In genomic region chr12:108802666-108803036, GRCh38 we compare ENCODE assay signal across 11 cellular contexts. TPM values are rescaled to one million over a fixed set of nuclear protein-coding genes. Genes with fewer than 3 reads are reported as not detected.
DNase-seq lines count a peak whose midpoint lies in the region; ATAC-seq, FAIRE-seq and TF ChIP-seq lines count a peak whose summit lies in the region.
"Had no signal": no experiment of that assay in that cellular context is flagged by ENCODE, and none has a peak within 500 bp of the region (broad histone marks: within the 10 kb centered on the region; RNA-seq: fewer than 3 reads in every experiment).

No MANE protein-coding gene starts in this region.

- peak overlapping the region; percentile 68 for H3K4me3 Mint-ChIP-seq in nephron progenitor cell
- no peak overlapping the region for H3K4me3 Mint-ChIP-seq in T-helper 2 cell treated with Interferon-gamma antibody and Interleukin-4, amounts not matched to agents 5 μg/mL and 100 μg/mL, for 36 hours
- H3K4me3 Mint-ChIP-seq: activated CD4-positive, alpha-beta T cell treated with anti-CD3 and anti-CD28 coated beads, Interleukin-2, amount 10 ng/mL, durations not matched to agents 7 days and 5 days had no signal

- intact Hi-C loops in endothelial cell of umbilical vein (cut with micrococcal nuclease): loop anchor here (1.0 kb wide), 11 partner anchors 24 to 291 kb away; partner anchors contain the start of genes ALKBH2 and CORO1C
- intact Hi-C loops in tibial artery (cut with DNase I; ENCODE audit: low total_unique reads): loop anchor here (2.0 to 10.0 kb wide), 4 partner anchors 50 to 238 kb away; partner anchors contain the start of genes CORO1C, ISCU and SART3

- DNase-seq in RWPE2 (ENCODE audit: low spot score) (no peak), endothelial cell of umbilical vein (ENCODE audit: low read depth, low spot score) (peak; percentile 39), nephron progenitor cell (no peak), tibial artery (no peak), NCI-H187 treated with DMSO at 0.1 percent for 48 hours (lab: John Stamatoyannopoulos, UW) (no peak)
- DNase-seq in effector memory CD4-positive, alpha-beta T cell: no peak
- DNase-seq in T-helper 2 cell treated with Interferon-gamma antibody and Interleukin-4, amounts not matched to agents 5 μg/mL and 100 μg/mL, for 36 hours (ENCODE audit: low spot score): no peak
- DNase-seq: activated CD4-positive, alpha-beta T cell treated with anti-CD3 and anti-CD28 coated beads, Interleukin-2, amount 10 ng/mL, durations not matched to agents 7 days and 5 days; head of caudate nucleus; RPMI8226; small intestine had no signal

- peaks cover 3% of the 10 kb centered on the region for H3K27me3 Mint-ChIP-seq in nephron progenitor cell (ENCODE audit: low read depth, poor library complexity)
- no peaks in the 10 kb centered on the region for H3K27me3 Mint-ChIP-seq in T-helper 2 cell treated with Interferon-gamma antibody and Interleukin-4, amounts not matched to agents 5 μg/mL and 100 μg/mL, for 36 hours (ENCODE audit: low read depth)
- H3K27me3 Mint-ChIP-seq: activated CD4-positive, alpha-beta T cell treated with anti-CD3 and anti-CD28 coated beads, Interleukin-2, amount 10 ng/mL, durations not matched to agents 7 days and 5 days had no signal

- peak overlapping the region; percentile 99 for H3K27ac Mint-ChIP-seq in nephron progenitor cell
- no peak overlapping the region for H3K27ac Mint-ChIP-seq in T-helper 2 cell treated with Interferon-gamma antibody and Interleukin-4, amounts not matched to agents 5 μg/mL and 100 μg/mL, for 36 hours

- H3K9me1 ChIP-seq in endothelial cell of umbilical vein (replicated peaks; ENCODE audit: control insufficient read depth, extremely low read depth, insufficient read depth, low read length): no peaks in the 10 kb centered on the region

- BruUV-seq in endothelial cell of umbilical vein (replicated peaks; lab: Mats Ljungman, UMichigan): no TSS peak

- peak overlapping the region; percentile 17 for H3K4me2 ChIP-seq in endothelial cell of umbilical vein (ENCODE audit: insufficient read depth, low read length)

- H3K9me3 Mint-ChIP-seq in nephron progenitor cell: peaks cover 5% of the 10 kb centered on the region
- H3K9me3 Mint-ChIP-seq in T-helper 2 cell treated with Interferon-gamma antibody and Interleukin-4, amounts not matched to agents 5 μg/mL and 100 μg/mL, for 36 hours: no peaks in the 10 kb centered on the region
- H3K9me3 Mint-ChIP-seq: activated CD4-positive, alpha-beta T cell treated with anti-CD3 and anti-CD28 coated beads, Interleukin-2, amount 10 ng/mL, durations not matched to agents 7 days and 5 days had no signal

- H3K36me3 Mint-ChIP-seq in nephron progenitor cell (ENCODE audit: low read depth): peaks cover 59% of the 10 kb centered on the region
- H3K36me3 Mint-ChIP-seq in T-helper 2 cell treated with Interferon-gamma antibody and Interleukin-4, amounts not matched to agents 5 μg/mL and 100 μg/mL, for 36 hours (ENCODE audit: low read depth): peaks cover 25% of the 10 kb centered on the region

- TF ChIP-seq CTCF in RWPE2 (IDR thresholded peaks at IDR 0.05; ENCODE audit: poor library complexity, severe bottlenecking): no peak
- no peak for TF ChIP-seq CTCF in endothelial cell of umbilical vein (IDR thresholded peaks at IDR 0.05; ENCODE audit: extremely low read depth in 1 of 2, insufficient read depth in 1 of 2, low read depth in 1 of 2, low read length in 2 of 2)
- no peak for TF ChIP-seq CTCF in nephron progenitor cell (IDR thresholded peaks at IDR 0.05)
- no peak for TF ChIP-seq CTCF in tibial artery (IDR thresholded peaks at IDR 0.05)

- no peaks in the 10 kb centered on the region for H3K79me2 ChIP-seq in endothelial cell of umbilical vein (ENCODE audit: control insufficient read depth, insufficient read depth, low read length)

- CTCF ChIA-PET in endothelial cell of umbilical vein (lab: Charles Lee): interaction anchor here (0.9 to 7.0 kb wide), 19 partner anchors 12 to 293 kb away, joined by 3 to 173 read pairs (median 13); no protein-coding TSS in a partner anchor

- H3K4me3 ChIP-seq in RWPE2 (ENCODE audit: severe bottlenecking) (no peak overlapping the region), endothelial cell of umbilical vein (replicated peaks in 1 of 3; ENCODE audit: insufficient read depth in 1 of 3, low read depth in 1 of 3, low read length in 3 of 3) (no peak overlapping the region), tibial artery (peak overlapping the region; percentile 15 to 29)
- no peak overlapping the region for H3K4me3 ChIP-seq in effector memory CD4-positive, alpha-beta T cell (ENCODE audit: insufficient read depth, low read depth, low read length, poor library complexity, severe bottlenecking)

- no peak for TF ChIP-seq POLR2A in endothelial cell of umbilical vein (IDR thresholded peaks at IDR 0.05; ENCODE audit: low read depth, low read length)

- no peak for ATAC-seq in RWPE2 (ENCODE audit: low read depth)

- H3K27ac ChIP-seq in RWPE2 (ENCODE audit: poor library complexity, severe bottlenecking): peak overlapping the region; percentile 31
- H3K27ac ChIP-seq in endothelial cell of umbilical vein (ENCODE audit: insufficient read depth, low read depth, low read length): peak overlapping the region; percentile 90
- H3K27ac ChIP-seq in tibial artery: peak overlapping the region; percentile 80
- H3K27ac ChIP-seq in effector memory CD4-positive, alpha-beta T cell (ENCODE audit: insufficient read depth, low read length, poor library complexity, severe bottlenecking): no peak overlapping the region

- H3K9me3 ChIP-seq in RWPE2 (ENCODE audit: severe bottlenecking) (no peaks in the 10 kb centered on the region), endothelial cell of umbilical vein (replicated peaks; ENCODE audit: control insufficient read depth, insufficient read depth, low read length) (no peaks in the 10 kb centered on the region), tibial artery (no peaks in the 10 kb centered on the region)
- H3K9me3 ChIP-seq in effector memory CD4-positive, alpha-beta T cell (ENCODE audit: control insufficient read depth, low read length): no peaks in the 10 kb centered on the region

- H3K9ac ChIP-seq in endothelial cell of umbilical vein (replicated peaks; ENCODE audit: extremely low read depth, insufficient read depth, low read length): peak overlapping the region; percentile 49

- H3K4me1 Mint-ChIP-seq in nephron progenitor cell: peaks cover 78% of the 10 kb centered on the region
- H3K4me1 Mint-ChIP-seq in T-helper 2 cell treated with Interferon-gamma antibody and Interleukin-4, amounts not matched to agents 5 μg/mL and 100 μg/mL, for 36 hours (ENCODE audit: low read depth): peaks cover 2% of the 10 kb centered on the region

- no peaks in the 10 kb centered on the region for H4K20me1 ChIP-seq in endothelial cell of umbilical vein (replicated peaks; ENCODE audit: control insufficient read depth, extremely low read depth, insufficient read depth, low read length)

- H3K27me3 ChIP-seq in RWPE2 (ENCODE audit: insufficient read depth, poor library complexity, severe bottlenecking): no peaks in the 10 kb centered on the region
- H3K27me3 ChIP-seq in endothelial cell of umbilical vein (ENCODE audit: control insufficient read depth in 2 of 2, insufficient read depth in 2 of 2, low read length in 2 of 2): no peaks in the 10 kb centered on the region
- H3K27me3 ChIP-seq in tibial artery: no peaks in the 10 kb centered on the region
- H3K27me3 ChIP-seq in effector memory CD4-positive, alpha-beta T cell (replicated peaks; ENCODE audit: control insufficient read depth, insufficient read depth, low read length, poor library complexity, severe bottlenecking): no peaks in the 10 kb centered on the region

- peaks cover 100% of the 10 kb centered on the region for H3K36me3 ChIP-seq in RWPE2 (ENCODE audit: low read depth)
- peaks cover 42 to 53% of the 10 kb centered on the region in 2 experiments for H3K36me3 ChIP-seq in endothelial cell of umbilical vein (ENCODE audit: control insufficient read depth in 2 of 2, extremely low read depth in 1 of 2, insufficient read depth in 2 of 2, low read length in 2 of 2)
- H3K36me3 ChIP-seq in tibial artery: peaks cover 25 to 57% (median 54%) of the 10 kb centered on the region in 3 donors
- peaks cover 64% of the 10 kb centered on the region for H3K36me3 ChIP-seq in effector memory CD4-positive, alpha-beta T cell (ENCODE audit: control insufficient read depth, insufficient read depth, low read length)

- POLR2A ChIA-PET in endothelial cell of umbilical vein (lab: Charles Lee): interaction anchor here (1.1 to 1.3 kb wide), 2 partner anchors 24 to 138 kb away, joined by 3 to 4 read pairs; no protein-coding TSS in a partner anchor

- H3K4me1 ChIP-seq in RWPE2 (ENCODE audit: insufficient read depth, poor library complexity, severe bottlenecking): peaks cover 8% of the 10 kb centered on the region
- peaks cover 31% of the 10 kb centered on the region for H3K4me1 ChIP-seq in endothelial cell of umbilical vein (ENCODE audit: control insufficient read depth, extremely low read depth, insufficient read depth, low read length)
- H3K4me1 ChIP-seq in tibial artery: peaks cover 0 to 76% (median 34%) of the 10 kb centered on the region in 4 donors
- no peaks in the 10 kb centered on the region for H3K4me1 ChIP-seq in effector memory CD4-positive, alpha-beta T cell (ENCODE audit: control insufficient read depth, insufficient read depth, low read length, poor library complexity, severe bottlenecking)

- H2AFZ ChIP-seq in endothelial cell of umbilical vein (ENCODE audit: low read depth, low read length): no peak overlapping the region

- FAIRE-seq in endothelial cell of umbilical vein (lab: Jason Lieb, UNC): no peak
- FAIRE-seq: small intestine had no signal

- dilution Hi-C loops in endothelial cell of umbilical vein (cut with MboI; ENCODE audit: extremely low pct_ligation_motif_present, low sequenced_read_pairs): no loop called here

TF ChIP-seq in endothelial cell of umbilical vein, 7 proteins besides CTCF, POLR2A, EP300 and RAD21 (continues in another document):
- TF ChIP-seq, protein P1, sequence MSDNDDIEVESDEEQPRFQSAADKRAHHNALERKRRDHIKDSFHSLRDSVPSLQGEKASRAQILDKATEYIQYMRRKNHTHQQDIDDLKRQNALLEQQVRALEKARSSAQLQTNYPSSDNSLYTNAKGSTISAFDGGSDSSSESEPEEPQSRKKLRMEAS (IDR thresholded peaks at IDR 0.05; ENCODE audit: insufficient read depth, insufficient read length): no peak
- TF ChIP-seq JUN (IDR thresholded peaks at IDR 0.05; ENCODE audit: borderline replicate concordance, insufficient read depth, insufficient read length, low read depth) (no peak), MYC (IDR thresholded peaks at IDR 0.05; ENCODE audit: low read depth, low read length) (no peak)

RNA-seq across cellular contexts. Expression of gene SSH1, which starts 54.7 kb away (rescaled TPM):
- total RNA-seq in endothelial cell of umbilical vein: 57.5 and 71.4 TPM in 2 replicates
- polyA plus RNA-seq in endothelial cell of umbilical vein: 20.2 and 20.6 TPM in 2 replicates
- polyA plus RNA-seq in endothelial cell of umbilical vein (2011; cell fraction: cytosol; rRNA removed): 14.9 and 18.6 TPM in 2 replicates
- polyA plus RNA-seq in endothelial cell of umbilical vein (2011; cell fraction: nucleus; rRNA removed): 81.2 and 96.3 TPM in 2 replicates
- 24.5 and 25.2 TPM in 2 replicates for polyA plus RNA-seq in endothelial cell of umbilical vein (2012)
- polyA minus RNA-seq in endothelial cell of umbilical vein: 93.7 and 104 TPM in 2 replicates
- 11.3 TPM for polyA minus RNA-seq in endothelial cell of umbilical vein (2011; cell fraction: cytosol; rRNA and poly(A)+ RNA removed)
- 107 and 110 TPM in 2 replicates for polyA minus RNA-seq in endothelial cell of umbilical vein (2011; cell fraction: nucleus; rRNA and poly(A)+ RNA removed)

Comparison
In these comparisons a context has a peak if more than half of its experiments do, and no peak if none do; other contexts are left out.
1. H3K4me3 ChIP-seq: peak in tibial artery (2 of 2); none in RWPE2 (single experiment), endothelial cell of umbilical vein (0 of 3) and effector memory CD4-positive, alpha-beta T cell (single experiment).